ENCODE assay signal across 23 cellular contexts in the genomic region with DNA sequence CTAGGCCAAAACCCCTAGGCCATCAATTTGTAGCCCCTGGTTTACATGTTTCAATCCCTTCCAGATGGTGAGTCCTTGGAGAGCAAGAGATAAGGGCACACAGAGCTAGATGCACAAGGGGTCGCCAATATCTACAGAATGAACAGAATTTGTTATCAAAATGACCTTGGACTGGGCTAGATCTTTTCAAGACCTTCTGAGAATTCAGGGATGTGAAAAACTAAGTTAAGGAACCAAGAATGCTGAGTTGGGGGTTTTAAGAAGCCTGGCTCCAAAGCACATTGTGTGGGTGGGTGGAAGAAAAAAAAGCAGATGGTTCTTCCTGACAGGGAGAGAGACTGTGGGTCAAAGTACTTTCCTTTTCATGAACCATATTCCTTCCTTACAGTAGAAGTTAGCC. TPM values are rescaled to one million over a fixed set of nuclear protein-coding genes. Genes with fewer than 3 reads are reported as not detected.
DNase-seq lines count a peak whose midpoint lies in the region; ATAC-seq and TF ChIP-seq lines count a peak whose summit lies in the region.
"Had no signal": no experiment of that assay in that cellular context is flagged by ENCODE, and none has a peak within 500 bp of the region (broad histone marks: within the 10 kb centered on the region; RNA-seq: fewer than 3 reads in every experiment).

No MANE protein-coding gene starts in this region.

- H3K27ac ChIP-seq in left ventricle myocardium inferior (replicated peaks), result no peak overlapping the region
- H3K27ac ChIP-seq in epithelial cell of prostate, result peak overlapping the region; percentile 99
- H3K27ac ChIP-seq: cardiac muscle cell, psoas muscle had no signal

- H3K27me3 ChIP-seq in left ventricle myocardium inferior (ENCODE audit: low read depth), result no peaks in the 10 kb centered on the region
- H3K27me3 ChIP-seq: cardiac muscle cell had no signal

- peak; percentile 23 for ATAC-seq in left ventricle myocardium superior
- no peak for ATAC-seq in GM21528 (IDR thresholded peaks at IDR 0.05; ENCODE audit: low FRiP score, unreplicated experiment)
- ATAC-seq: activated CD8-positive, alpha-beta T cell treated with anti-CD3 and anti-CD28 coated beads, Interleukin-2, amount 10 ng/mL, durations not matched to agents 7 days and 5 days; psoas muscle had no signal

- peaks cover 11% of the 10 kb centered on the region for H3K4me1 ChIP-seq in left ventricle myocardium inferior
- H3K4me1 ChIP-seq: psoas muscle had no signal

- H3K36me3 ChIP-seq in left ventricle myocardium inferior, result no peaks in the 10 kb centered on the region
- H3K36me3 ChIP-seq: cardiac muscle cell had no signal

- H3K9me3 ChIP-seq in left ventricle myocardium inferior (replicated peaks), result no peaks in the 10 kb centered on the region
- H3K9me3 ChIP-seq: psoas muscle had no signal

- DNase-seq in left ventricle myocardium superior, result no peak
- no peak for DNase-seq in left ventricle myocardium inferior
- DNase-seq in epithelial cell of prostate (ENCODE audit: low read depth, low spot score), result no peak
- peak; percentile 67 for DNase-seq in medulla oblongata (ENCODE audit: extremely low spot score)
- no peak for DNase-seq in NOMO-1 treated with dmso at 0.1 percent for 144 hours (lab: John Stamatoyannopoulos, UW; ENCODE audit: unreplicated experiment)
- DNase-seq in NK-92 treated with Interleukin-12 subunit alpha and Interleukin-12 subunit beta, amount 100 ng/mL, for 24 hours (lab: John Stamatoyannopoulos, UW), result no peak
- DNase-seq in activated T-cell treated with anti-CD3 and anti-CD28 coated beads, Interleukin-2, amount 50 U/mL, for 48 hours, result no peak
- DNase-seq: activated CD4-positive, alpha-beta T cell treated with anti-CD3 and anti-CD28 coated beads for 1 hour; activated CD8-positive, alpha-beta T cell treated with anti-CD3 and anti-CD28 coated beads, Interleukin-2, amount 10 ng/mL, durations not matched to agents 7 days and 5 days; activated naive CD4-positive, alpha-beta T cell; activated T-cell treated with anti-CD3 and anti-CD28 coated beads, Interleukin-2, amount 50 U/mL, for 24 hours; amniotic stem cell; Calu3; GOT3; MM.1S; NCI-H1417 treated with DMSO at 0.1 percent for 48 hours; NCI-H510A; psoas muscle; Right ventricle myocardium superior; stimulated activated CD4-positive, alpha-beta T cell treated with anti-CD3 and anti-CD28 coated beads, Interleukin-2, amount 100 ng/mL, for 48 hours; stimulated activated naive CD4-positive, alpha-beta T cell treated with Interleukin-2 at 50 U/mL for 16 hours had no signal

- no peak for TF ChIP-seq CTCF in left ventricle myocardium inferior (IDR thresholded peaks at IDR 0.05; ENCODE audit: borderline replicate concordance)

- intact Hi-C loops in left ventricle myocardium superior (cut with micrococcal nuclease) (no loop called here), left ventricle myocardium inferior (cut with micrococcal nuclease) (no loop called here)

- no peak overlapping the region for H3K4me3 ChIP-seq in left ventricle myocardium inferior
- H3K4me3 ChIP-seq: cardiac muscle cell, psoas muscle had no signal

RNA-seq across cellular contexts. Expression of gene CDCP1, which starts 10.2 kb away (rescaled TPM):
- total RNA-seq in left ventricle myocardium superior (0.30 TPM), left ventricle myocardium inferior (0.25 TPM)
